In the genomic region with DNA sequence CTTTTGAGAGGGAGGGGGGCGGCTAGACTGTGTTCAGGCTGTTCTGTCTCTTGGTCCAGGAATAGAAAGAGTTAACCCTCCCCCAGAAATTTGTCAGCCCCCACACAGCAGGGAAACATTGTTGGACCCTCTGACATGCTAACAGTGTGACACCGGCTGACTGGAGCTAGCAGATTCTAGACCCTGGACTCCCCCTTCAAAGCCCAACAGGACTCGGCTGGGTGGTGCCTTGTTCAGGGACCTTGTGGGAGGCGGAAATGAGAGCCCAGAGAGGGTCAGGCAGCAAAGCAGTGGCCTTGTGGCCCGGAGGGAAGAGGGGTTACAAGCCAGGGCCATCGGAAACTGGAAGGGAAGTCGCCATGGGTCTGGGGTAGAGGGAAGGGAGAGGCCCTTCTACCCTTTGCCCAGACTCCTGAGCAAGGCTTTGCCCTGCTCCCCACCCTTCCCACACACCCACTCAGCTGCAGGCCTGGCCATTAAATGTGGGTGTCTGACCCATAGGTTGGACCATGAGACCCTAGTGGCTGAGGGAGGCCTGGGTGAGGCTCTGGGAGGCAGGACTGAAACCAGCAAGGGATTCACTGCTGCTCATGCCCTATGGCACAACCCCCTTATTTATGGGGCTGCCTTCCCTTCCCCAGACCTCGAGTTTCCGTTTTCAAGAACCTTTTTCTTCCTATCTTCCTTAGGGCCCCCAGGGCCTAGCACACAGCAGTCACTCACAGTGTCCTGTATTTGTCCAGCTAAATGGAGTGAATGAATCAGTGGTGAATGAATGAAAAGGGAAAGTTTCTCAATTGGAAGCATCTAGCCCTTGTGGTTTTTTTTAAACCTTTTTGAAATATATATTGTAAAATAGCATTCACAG, we compare ENCODE assay signal across 14 cellular contexts. TPM values are rescaled to one million over a fixed set of nuclear protein-coding genes. Genes with fewer than 3 reads are reported as not detected.
DNase-seq lines count a peak whose midpoint lies in the region; ATAC-seq and TF ChIP-seq lines count a peak whose summit lies in the region.
"Had no signal": no experiment of that assay in that cellular context is flagged by ENCODE, and none has a peak within 500 bp of the region (broad histone marks: within the 10 kb centered on the region; RNA-seq: fewer than 3 reads in every experiment).

No MANE protein-coding gene starts in this region.

- intact Hi-C loops in natural killer cell (cut with micrococcal nuclease) (no loop called here), breast epithelium (cut with DNase I; ENCODE audit: low total_unique reads) (loop anchor here (5.0 kb wide), 1 partner anchor 174 kb away; no protein-coding TSS in a partner anchor)
- intact Hi-C loops in activated CD4-positive, alpha-beta T cell treated with anti-CD3 and anti-CD28 coated beads, Interleukin-2, amount 10 ng/mL, durations not matched to agents 24 days and 14 days (cut with micrococcal nuclease): no loop called here

- peak overlapping the region; percentile 41 to 93 for H3K27ac ChIP-seq in breast epithelium
- peak overlapping the region; percentile 84 for H3K27ac ChIP-seq in mesodermal cell (ENCODE audit: low read depth, low read length, severe bottlenecking)
- H3K27ac ChIP-seq: GM23248 had no signal

- H3K4me1 ChIP-seq in breast epithelium: peaks cover 11 to 18% of the 10 kb centered on the region in 2 donors
- peaks cover 33% of the 10 kb centered on the region for H3K4me1 ChIP-seq in mesodermal cell (ENCODE audit: control insufficient read depth, insufficient read depth, low read length, poor library complexity, severe bottlenecking)

- TF ChIP-seq POLR2A in breast epithelium (IDR thresholded peaks at IDR 0.05): no peak

- H3K4me3 ChIP-seq in breast epithelium (peak overlapping the region in 1 of 3 donors; percentile 83), mesodermal cell (ENCODE audit: extremely low read depth, insufficient read depth, low read length, poor library complexity, severe bottlenecking) (peak overlapping the region; percentile 59)
- H3K4me3 ChIP-seq: GM23248 had no signal

- no peaks in the 10 kb centered on the region for H3K36me3 Mint-ChIP-seq in natural killer cell
- no peaks in the 10 kb centered on the region for H3K36me3 Mint-ChIP-seq in natural killer cell treated with Interleukin-12 subunit alpha and Interleukin-12 subunit beta and Interleukin-15 and Interleukin-18, amount 100 ng/mL, for 72 hours
- H3K36me3 Mint-ChIP-seq in activated CD4-positive, alpha-beta T cell treated with anti-CD3 and anti-CD28 coated beads, Interleukin-2, amount 10 ng/mL, durations not matched to agents 24 days and 14 days (ENCODE audit: low read depth): peaks cover 15% of the 10 kb centered on the region

- H3K9me3 ChIP-seq in breast epithelium: no peaks in the 10 kb centered on the region
- no peaks in the 10 kb centered on the region for H3K9me3 ChIP-seq in mesodermal cell (ENCODE audit: control insufficient read depth, low read length)

- H3K27me3 ChIP-seq in breast epithelium: no peaks in the 10 kb centered on the region

- H3K27ac Mint-ChIP-seq in natural killer cell: peak overlapping the region in 1 of 2 donors; percentile 34
- no peak overlapping the region for H3K27ac Mint-ChIP-seq in natural killer cell treated with Interleukin-12 subunit alpha and Interleukin-12 subunit beta and Interleukin-15 and Interleukin-18, amount 100 ng/mL, for 72 hours
- H3K27ac Mint-ChIP-seq in activated CD4-positive, alpha-beta T cell treated with anti-CD3 and anti-CD28 coated beads, Interleukin-2, amount 10 ng/mL, durations not matched to agents 24 days and 14 days: no peak overlapping the region

- H3K36me3 ChIP-seq in breast epithelium (no peaks in the 10 kb centered on the region), mesodermal cell (ENCODE audit: control insufficient read depth, insufficient read depth, low read length) (peaks cover 34% of the 10 kb centered on the region)

- H3K4me1 Mint-ChIP-seq in natural killer cell: peaks cover 40 to 52% of the 10 kb centered on the region in 2 donors
- H3K4me1 Mint-ChIP-seq in natural killer cell treated with Interleukin-12 subunit alpha and Interleukin-12 subunit beta and Interleukin-15 and Interleukin-18, amount 100 ng/mL, for 72 hours (ENCODE audit: low read depth in 2 of 2): peaks cover 29 to 34% of the 10 kb centered on the region in 2 donors
- H3K4me1 Mint-ChIP-seq in activated CD4-positive, alpha-beta T cell treated with anti-CD3 and anti-CD28 coated beads, Interleukin-2, amount 10 ng/mL, durations not matched to agents 24 days and 14 days: peaks cover 31% of the 10 kb centered on the region

- no peak for DNase-seq in natural killer cell
- no peak for DNase-seq in natural killer cell treated with Interleukin-12 subunit alpha and Interleukin-12 subunit beta and Interleukin-15 and Interleukin-18, amount 100 ng/mL, for 72 hours (ENCODE audit: low spot score)
- no peak for DNase-seq in breast epithelium (ENCODE audit: low spot score in 2 of 2)
- no peak for DNase-seq in NCI-H524 (lab: John Stamatoyannopoulos, UW)
- DNase-seq in activated CD4-positive, alpha-beta T cell treated with anti-CD3 and anti-CD28 coated beads, Interleukin-2, amount 10 ng/mL, durations not matched to agents 24 days and 14 days: no peak
- no peak for DNase-seq in NK-92 (lab: John Stamatoyannopoulos, UW; ENCODE audit: unreplicated experiment)
- no peak for DNase-seq in NCI-H2081 (lab: John Stamatoyannopoulos, UW)
- DNase-seq: activated CD8-positive, alpha-beta memory T cell treated with anti-CD3 and anti-CD28 coated beads, Interleukin-2, amount 50 U/mL, for 4 hours; central memory CD4-positive, alpha-beta T cell; GM23248; hypothalamus; NCI-H2029 treated with DMSO at 0.1 percent for 48 hours; stimulated activated CD8-positive, alpha-beta memory T cell treated with anti-CD3 and anti-CD28 coated beads, Interleukin-4, amount 100 ng/mL, for 48 hours had no signal

- peak overlapping the region; percentile 67 for H3K4me3 Mint-ChIP-seq in natural killer cell
- H3K4me3 Mint-ChIP-seq in natural killer cell treated with Interleukin-12 subunit alpha and Interleukin-12 subunit beta and Interleukin-15 and Interleukin-18, amount 100 ng/mL, for 72 hours: no peak overlapping the region
- no peak overlapping the region for H3K4me3 Mint-ChIP-seq in activated CD4-positive, alpha-beta T cell treated with anti-CD3 and anti-CD28 coated beads, Interleukin-2, amount 10 ng/mL, durations not matched to agents 24 days and 14 days

- TF ChIP-seq CTCF in natural killer cell (IDR thresholded peaks at IDR 0.05): no peak
- no peak for TF ChIP-seq CTCF in breast epithelium (IDR thresholded peaks at IDR 0.05)

- WGBS in mesodermal cell (ENCODE audit: insufficient coverage in 2 of 2), 2 experiments: 15 to 33% methylated on average over 4 to 5 of the region's 9 CpGs

- peaks cover 19 to 20% of the 10 kb centered on the region in 2 donors for H3K27me3 Mint-ChIP-seq in natural killer cell (ENCODE audit: low read depth in 2 of 2)
- peaks cover 19 to 24% of the 10 kb centered on the region in 2 donors for H3K27me3 Mint-ChIP-seq in natural killer cell treated with Interleukin-12 subunit alpha and Interleukin-12 subunit beta and Interleukin-15 and Interleukin-18, amount 100 ng/mL, for 72 hours
- peaks cover 34% of the 10 kb centered on the region for H3K27me3 Mint-ChIP-seq in activated CD4-positive, alpha-beta T cell treated with anti-CD3 and anti-CD28 coated beads, Interleukin-2, amount 10 ng/mL, durations not matched to agents 24 days and 14 days

- no peaks in the 10 kb centered on the region for H3K9me3 Mint-ChIP-seq in natural killer cell
- H3K9me3 Mint-ChIP-seq in natural killer cell treated with Interleukin-12 subunit alpha and Interleukin-12 subunit beta and Interleukin-15 and Interleukin-18, amount 100 ng/mL, for 72 hours: no peaks in the 10 kb centered on the region
- H3K9me3 Mint-ChIP-seq in activated CD4-positive, alpha-beta T cell treated with anti-CD3 and anti-CD28 coated beads, Interleukin-2, amount 10 ng/mL, durations not matched to agents 24 days and 14 days: no peaks in the 10 kb centered on the region

- no peak for ATAC-seq in natural killer cell
- ATAC-seq in natural killer cell treated with Interleukin-12 subunit alpha and Interleukin-12 subunit beta and Interleukin-15 and Interleukin-18, amount 100 ng/mL, for 72 hours: no peak

RNA-seq across cellular contexts. Expression of a gene that starts 44.8 kb away (rescaled TPM):
- total RNA-seq in natural killer cell: 10 to 100 TPM; 39.8 to 55.0 (median 49.4) TPM
- total RNA-seq in natural killer cell treated with Interleukin-12 subunit alpha and Interleukin-12 subunit beta and Interleukin-15 and Interleukin-18, amount 100 ng/mL, for 72 hours: 10 to 100 TPM; 15.8 to 31.0 TPM
- total RNA-seq in breast epithelium: 10 to 100 TPM in 2 of 3 donors, 1 to 10 TPM in 1; 5.6 to 25.6 (median 20.6) TPM
- polyA plus RNA-seq in mesodermal cell (2013, experiment 1 of 2): 27.6 TPM
- polyA plus RNA-seq in mesodermal cell (2013, experiment 2 of 2): 22.1 TPM
- 30.1 and 34.5 TPM in 2 replicates for total RNA-seq in activated CD4-positive, alpha-beta T cell treated with anti-CD3 and anti-CD28 coated beads, Interleukin-2, amount 10 ng/mL, durations not matched to agents 24 days and 14 days
